Comparison of ENCODE assay signal across 21 cellular contexts in genomic region chr1:239805888-239806772, GRCh38.
A peak's percentile ranks its signal among the peaks of the same experiment; 100 is the strongest.
DNase-seq lines count a peak whose midpoint lies in the region; ATAC-seq and TF ChIP-seq lines count a peak whose summit lies in the region.
"Had no signal": no experiment of that assay in that cellular context is flagged by ENCODE, and none has a peak within 500 bp of the region (broad histone marks: within the 10 kb centered on the region; RNA-seq: fewer than 3 reads in every experiment).

No MANE protein-coding gene starts in this region.

- H2AFZ ChIP-seq in OCI-LY3 (ENCODE audit: low read depth, low read length) (peak overlapping the region; percentile 32), smooth muscle cell (ENCODE audit: low read depth) (no peak overlapping the region)

- DNase-seq in CD14-positive monocyte (ENCODE audit: low spot score) (no peak), choroid plexus epithelial cell (ENCODE audit: low read depth) (peak; percentile 0), omental fat pad (ENCODE audit: low spot score) (no peak), GM03348 (ENCODE audit: low spot score) (no peak), smooth muscle cell (lab: John Stamatoyannopoulos, UW; ENCODE audit: unreplicated experiment) (no peak)
- DNase-seq in activated CD8-positive, alpha-beta memory T cell treated with anti-CD3 and anti-CD28 coated beads, Interleukin-2, amount 50 U/mL, for 48 hours = no peak
- DNase-seq: activated CD4-positive, alpha-beta T cell treated with anti-CD3 and anti-CD28 coated beads, Interleukin-2, amount 50 U/mL, for 1 hour; activated naive CD4-positive, alpha-beta T cell treated with anti-CD3 and anti-CD28 coated beads, Interleukin-2, amount 10 ng/mL, durations not matched to agents 7 days and 5 days; COR-L47; heart right ventricle; IMR-90; MV-4-11; NCI-H2029; NCI-H510A; nephron progenitor cell; retina; stimulated activated CD4-positive, alpha-beta T cell treated with anti-CD3 and anti-CD28 coated beads, Interleukin-15, amount 100 ng/mL, for 24 hours had no signal

- H3K9me3 ChIP-seq in OCI-LY3 (ENCODE audit: insufficient read depth, low read length) (no peaks in the 10 kb centered on the region), smooth muscle cell (replicated peaks; ENCODE audit: low read depth) (no peaks in the 10 kb centered on the region)
- H3K9me3 ChIP-seq: heart right ventricle had no signal

- H3K4me1 ChIP-seq in OCI-LY3 (ENCODE audit: low read length) = peaks cover 8% of the 10 kb centered on the region
- H3K4me1 ChIP-seq in smooth muscle cell (ENCODE audit: low read depth) = peaks cover 20% of the 10 kb centered on the region

- TF ChIP-seq CTCF in CD14-positive monocyte (IDR thresholded peaks at IDR 0.05) = no peak
- no peak for TF ChIP-seq CTCF in OCI-LY3 (IDR thresholded peaks at IDR 0.05; ENCODE audit: low read depth, low read length)
- TF ChIP-seq CTCF in choroid plexus epithelial cell (conservative IDR thresholded peaks at IDR 0.05; ENCODE audit: low read depth, low read length) = no peak
- no peak for TF ChIP-seq CTCF in omental fat pad (IDR thresholded peaks at IDR 0.05)
- no peak for TF ChIP-seq CTCF in smooth muscle cell (IDR thresholded peaks at IDR 0.05; ENCODE audit: borderline replicate concordance, insufficient read depth, poor library complexity, severe bottlenecking)

- H3K9ac ChIP-seq in OCI-LY3 (ENCODE audit: low read length) (no peak overlapping the region), smooth muscle cell (ENCODE audit: low read depth) (no peak overlapping the region)

- H3K36me3 Mint-ChIP-seq in CD14-positive monocyte = no peaks in the 10 kb centered on the region
- H3K36me3 Mint-ChIP-seq: activated naive CD4-positive, alpha-beta T cell treated with anti-CD3 and anti-CD28 coated beads, Interleukin-2, amount 10 ng/mL, durations not matched to agents 7 days and 5 days had no signal

- H3K4me2 ChIP-seq in OCI-LY3 (ENCODE audit: low read length) = peak overlapping the region; percentile 29; the same call in 1 of the 2 replicates
- no peak overlapping the region for H3K4me2 ChIP-seq in smooth muscle cell

- H3K27ac Mint-ChIP-seq in CD14-positive monocyte = peak overlapping the region in 6 of 7 donors; percentile 1 to 81 (median 57)
- H3K27ac Mint-ChIP-seq: activated naive CD4-positive, alpha-beta T cell treated with anti-CD3 and anti-CD28 coated beads, Interleukin-2, amount 10 ng/mL, durations not matched to agents 7 days and 5 days; nephron progenitor cell; stimulated activated naive CD8-positive, alpha-beta T cell treated with anti-CD3 and anti-CD28 coated beads, Interleukin-15, Interleukin-2, amounts not matched to agents 100 ng/mL and 50 ng/mL, for 24 hours had no signal

- H3F3A ChIP-seq in smooth muscle cell (ENCODE audit: low read depth) = no peaks in the 10 kb centered on the region

- H3K27ac ChIP-seq in OCI-LY3 (ENCODE audit: low read length) = no peak overlapping the region
- H3K27ac ChIP-seq in smooth muscle cell (ENCODE audit: low read depth) = no peak overlapping the region
- H3K27ac ChIP-seq: heart right ventricle had no signal

- intact Hi-C loops in CD14-positive monocyte (cut with micrococcal nuclease) = no loop called here

- 80% methylated on average over 10 of the region's 10 CpGs for WGBS in smooth muscle cell (ENCODE audit: low lambda C conversion rate)

- H3K79me2 ChIP-seq in OCI-LY3 (ENCODE audit: low read length) (no peaks in the 10 kb centered on the region), smooth muscle cell (ENCODE audit: low read depth) (no peaks in the 10 kb centered on the region)

- no peaks in the 10 kb centered on the region for H3K27me3 ChIP-seq in OCI-LY3 (ENCODE audit: low read depth, low read length)
- no peaks in the 10 kb centered on the region for H3K27me3 ChIP-seq in smooth muscle cell (ENCODE audit: low read depth)

- H3K4me3 Mint-ChIP-seq in CD14-positive monocyte = peak overlapping the region; percentile 61 to 76
- H3K4me3 Mint-ChIP-seq: activated naive CD4-positive, alpha-beta T cell treated with anti-CD3 and anti-CD28 coated beads, Interleukin-2, amount 10 ng/mL, durations not matched to agents 7 days and 5 days; nephron progenitor cell; stimulated activated naive CD8-positive, alpha-beta T cell treated with anti-CD3 and anti-CD28 coated beads, Interleukin-15, Interleukin-2, amounts not matched to agents 100 ng/mL and 50 ng/mL, for 24 hours had no signal

- H3K9me3 Mint-ChIP-seq in CD14-positive monocyte = peaks cover 0 to 2% (median 0%) of the 10 kb centered on the region in 7 donors
- H3K9me3 Mint-ChIP-seq: activated naive CD4-positive, alpha-beta T cell treated with anti-CD3 and anti-CD28 coated beads, Interleukin-2, amount 10 ng/mL, durations not matched to agents 7 days and 5 days; nephron progenitor cell; stimulated activated naive CD8-positive, alpha-beta T cell treated with anti-CD3 and anti-CD28 coated beads, Interleukin-15, Interleukin-2, amounts not matched to agents 100 ng/mL and 50 ng/mL, for 24 hours had no signal

- peaks cover 23% of the 10 kb centered on the region for H3K4me1 Mint-ChIP-seq in CD14-positive monocyte

- H3K36me3 ChIP-seq in OCI-LY3 (replicated peaks; ENCODE audit: low read depth, low read length) = no peaks in the 10 kb centered on the region
- H3K36me3 ChIP-seq in smooth muscle cell (ENCODE audit: low read depth) = no peaks in the 10 kb centered on the region
- H3K36me3 ChIP-seq: heart right ventricle had no signal

- peak; percentile 78 for ATAC-seq in omental fat pad (ENCODE audit: low FRiP score)
- ATAC-seq in GM21786 (IDR thresholded peaks at IDR 0.05; ENCODE audit: unreplicated experiment) = no peak
- ATAC-seq: heart right ventricle, Panc1 had no signal

- H4K20me1 ChIP-seq in OCI-LY3 (ENCODE audit: insufficient read depth, low read length) = no peaks in the 10 kb centered on the region
- no peaks in the 10 kb centered on the region for H4K20me1 ChIP-seq in smooth muscle cell (ENCODE audit: low read depth)

- H3K4me3 ChIP-seq in OCI-LY3 (ENCODE audit: low read length) = no peak overlapping the region
- H3K4me3 ChIP-seq in choroid plexus epithelial cell (ENCODE audit: low read depth, low read length) = no peak overlapping the region
- no peak overlapping the region for H3K4me3 ChIP-seq in smooth muscle cell
- H3K4me3 ChIP-seq: heart right ventricle had no signal

- peaks cover 0 to 4% (median 0%) of the 10 kb centered on the region in 3 donors for H3K27me3 Mint-ChIP-seq in CD14-positive monocyte (ENCODE audit: low read depth in 3 of 3)
- H3K27me3 Mint-ChIP-seq: activated naive CD4-positive, alpha-beta T cell treated with anti-CD3 and anti-CD28 coated beads, Interleukin-2, amount 10 ng/mL, durations not matched to agents 7 days and 5 days; stimulated activated naive CD8-positive, alpha-beta T cell treated with anti-CD3 and anti-CD28 coated beads, Interleukin-15, Interleukin-2, amounts not matched to agents 100 ng/mL and 50 ng/mL, for 24 hours had no signal
